19 cellular contexts compared by ENCODE assay signal in genomic region chr12:121828306-121828705, GRCh38. TPM values are rescaled to one million over a fixed set of nuclear protein-coding genes. Genes with fewer than 3 reads are reported as not detected.
A peak's percentile ranks its signal among the peaks of the same experiment; 100 is the strongest.
DNase-seq lines count a peak whose midpoint lies in the region; ATAC-seq, FAIRE-seq and TF ChIP-seq lines count a peak whose summit lies in the region.
"Had no signal": no experiment of that assay in that cellular context is flagged by ENCODE, and none has a peak within 500 bp of the region (broad histone marks: within the 10 kb centered on the region; RNA-seq: fewer than 3 reads in every experiment).

No MANE protein-coding gene starts in this region.

- H2BK5ac ChIP-seq in H1 (ENCODE audit: low read depth, low read length): no peak overlapping the region

- no peak overlapping the region for H2BK20ac ChIP-seq in H1 (ENCODE audit: low read length)

- TF ChIP-seq RAD21 in H1 (IDR thresholded peaks at IDR 0.05 in 1 of 2, conservative IDR thresholded peaks at IDR 0.05 in 1 of 2; ENCODE audit: low read depth in 2 of 2, low read length in 2 of 2): no peak

- H2BK12ac ChIP-seq in H1 (ENCODE audit: low read depth, low read length): no peak overlapping the region

- H3K4me3 ChIP-seq in H1 (ENCODE audit: extremely low read depth in 1 of 4, insufficient read depth in 2 of 4, low read depth in 3 of 4, low read length in 4 of 4): no peak overlapping the region
- H3K4me3 ChIP-seq: PC-9 had no signal

- no peak overlapping the region for H4K5ac ChIP-seq in H1 (ENCODE audit: insufficient read length, low read depth, low read length)

- H4K91ac ChIP-seq in H1 (replicated peaks; ENCODE audit: insufficient read length, low read length): no peak overlapping the region

- no peaks in the 10 kb centered on the region for H3K79me2 ChIP-seq in H1 (ENCODE audit: control insufficient read depth in 1 of 2, insufficient read depth in 2 of 2, low read length in 2 of 2)

- H3K4me3 Mint-ChIP-seq in activated naive CD4-positive, alpha-beta T cell treated with anti-CD3 and anti-CD28 coated beads, Interleukin-2, amount 10 ng/mL, durations not matched to agents 7 days and 5 days: no peak overlapping the region
- H3K4me3 Mint-ChIP-seq in HFFc6: no peak overlapping the region
- no peak overlapping the region for H3K4me3 Mint-ChIP-seq in stimulated activated memory B cell treated with anti-CD40 and anti-IgM and Interleukin-4, amounts not matched to agents 10 μg/mL and 1 μg/mL and 100 μg/mL, for 72 hours

- no peaks in the 10 kb centered on the region for H3K27me3 ChIP-seq in H1 (replicated peaks in 1 of 4; ENCODE audit: control insufficient read depth in 3 of 4, extremely low read depth in 1 of 4, insufficient read depth in 3 of 4, low read length in 3 of 4)

- no peaks in the 10 kb centered on the region for H3K9me3 Mint-ChIP-seq in activated naive CD4-positive, alpha-beta T cell treated with anti-CD3 and anti-CD28 coated beads, Interleukin-2, amount 10 ng/mL, durations not matched to agents 7 days and 5 days
- H3K9me3 Mint-ChIP-seq in HFFc6: no peaks in the 10 kb centered on the region
- H3K9me3 Mint-ChIP-seq in stimulated activated memory B cell treated with anti-CD40 and anti-IgM and Interleukin-4, amounts not matched to agents 10 μg/mL and 1 μg/mL and 100 μg/mL, for 72 hours: no peaks in the 10 kb centered on the region

- no peak overlapping the region for H2BK15ac ChIP-seq in H1 (ENCODE audit: low read length)

- TF ChIP-seq POLR2A in H1 (IDR thresholded peaks at IDR 0.05; ENCODE audit: control extremely low read depth in 1 of 2, low read depth in 2 of 2, low read length in 2 of 2) (no peak), GM12892 (IDR thresholded peaks at IDR 0.05; ENCODE audit: low read depth, low read length) (no peak)

- peak overlapping the region; percentile 3 for H3K27ac Mint-ChIP-seq in activated naive CD4-positive, alpha-beta T cell treated with anti-CD3 and anti-CD28 coated beads, Interleukin-2, amount 10 ng/mL, durations not matched to agents 7 days and 5 days
- peak overlapping the region; percentile 34; the same call in 1 of the 2 replicates for H3K27ac Mint-ChIP-seq in HFFc6
- peak overlapping the region; percentile 49 for H3K27ac Mint-ChIP-seq in stimulated activated memory B cell treated with anti-CD40 and anti-IgM and Interleukin-4, amounts not matched to agents 10 μg/mL and 1 μg/mL and 100 μg/mL, for 72 hours

- FAIRE-seq in H1 (lab: Jason Lieb, UNC): no peak
- no peak for FAIRE-seq in GM12892 (lab: Jason Lieb, UNC)

- no peaks in the 10 kb centered on the region for H3K23me2 ChIP-seq in H1 (ENCODE audit: low read depth, low read length)

- CTCF ChIA-PET in activated naive CD4-positive, alpha-beta T cell treated with anti-CD3 and anti-CD28 coated beads, Interleukin-2, amount 10 ng/mL, durations not matched to agents 7 days and 5 days (lab: Charles Lee): interaction anchor here (1.4 to 1.5 kb wide), 2 partner anchors 34 to 60 kb away, joined by 5 to 7 read pairs; partner anchors contain the start of gene PSMD9
- CTCF ChIA-PET in H1 (lab: Charles Lee; ENCODE audit: partially characterized antibody): interaction anchor here (0.9 to 14.5 kb wide), 8 partner anchors 9 to 204 kb away, joined by 3 to 163 read pairs (median 4); partner anchors contain the start of gene RHOF

- H2BK120ac ChIP-seq in H1 (replicated peaks; ENCODE audit: low read depth, low read length): no peak overlapping the region

- no peak overlapping the region for H3K27ac ChIP-seq in H1 (ENCODE audit: low read depth, low read length)
- H3K27ac ChIP-seq: KMS-11, PC-9 had no signal

- H4K8ac ChIP-seq in H1 (ENCODE audit: extremely low read depth, insufficient read depth, low read length): peak overlapping the region; percentile 36; the same call in 1 of the 2 replicates

- no peak overlapping the region for H3K18ac ChIP-seq in H1 (ENCODE audit: extremely low read depth, low read length)

- no peak overlapping the region for H3K23ac ChIP-seq in H1 (ENCODE audit: insufficient read length)

- ATAC-seq in stimulated activated memory B cell treated with anti-CD40 and anti-IgM and Interleukin-4, amounts not matched to agents 10 μg/mL and 1 μg/mL and 100 μg/mL, for 72 hours: no peak

- POLR2A ChIA-PET in H1 (lab: Charles Lee; ENCODE audit: partially characterized antibody): interaction anchor here (0.6 to 6.4 kb wide), 9 partner anchors 9 to 1652 kb away, joined by 3 to 50 read pairs (median 3); partner anchors contain the start of genes RHOF and SETD1B

- H3K4me2 ChIP-seq in H1 (ENCODE audit: insufficient read depth in 1 of 2, low read depth in 2 of 2, low read length in 2 of 2): no peak overlapping the region
- H3K4me2 ChIP-seq: KMS-11, PC-9 had no signal

- H3K79me1 ChIP-seq in H1 (ENCODE audit: low read depth, low read length): no peaks in the 10 kb centered on the region

- H2AFZ ChIP-seq in H1 (ENCODE audit: low read length): no peak overlapping the region
- H2AFZ ChIP-seq: PC-9 had no signal

- H3K36me3 Mint-ChIP-seq in activated naive CD4-positive, alpha-beta T cell treated with anti-CD3 and anti-CD28 coated beads, Interleukin-2, amount 10 ng/mL, durations not matched to agents 7 days and 5 days: peaks cover 53% of the 10 kb centered on the region
- H3K36me3 Mint-ChIP-seq in HFFc6 (ENCODE audit: low read depth): peaks cover 38% of the 10 kb centered on the region
- H3K36me3 Mint-ChIP-seq in stimulated activated memory B cell treated with anti-CD40 and anti-IgM and Interleukin-4, amounts not matched to agents 10 μg/mL and 1 μg/mL and 100 μg/mL, for 72 hours: peaks cover 87% of the 10 kb centered on the region

- H2AK5ac ChIP-seq in H1 (ENCODE audit: low read depth, low read length): no peak overlapping the region

- H3K14ac ChIP-seq in H1 (ENCODE audit: insufficient read length): no peak overlapping the region

- H4K20me1 ChIP-seq in H1 (replicated peaks in 1 of 2; ENCODE audit: control insufficient read depth in 1 of 2, insufficient read depth in 2 of 2, low read length in 2 of 2): peaks cover 0 to 9% of the 10 kb centered on the region in 2 experiments

- no peak overlapping the region for H3K56ac ChIP-seq in H1 (replicated peaks; ENCODE audit: insufficient read length, low read depth, low read length)

- H3K4ac ChIP-seq in H1 (replicated peaks; ENCODE audit: insufficient read length, low read depth, low read length): no peak overlapping the region

- H3K36me3 ChIP-seq in H1 (ENCODE audit: control insufficient read depth in 2 of 4, insufficient read depth in 4 of 4, low read length in 3 of 4): peaks cover 3 to 47% (median 18%) of the 10 kb centered on the region in 4 experiments; a peak in 7 of 8 replicates

- TF ChIP-seq CTCF in HFFc6 (IDR thresholded peaks at IDR 0.05): no peak
- no peak for TF ChIP-seq CTCF in H1 (IDR thresholded peaks at IDR 0.05; ENCODE audit: control extremely low read depth in 1 of 3, insufficient read depth in 1 of 3, low read depth in 1 of 3, low read length in 3 of 3)

- WGBS in H1 (ENCODE audit: extremely low coverage in 1 of 2, insufficient coverage in 1 of 2, insufficient read length in 1 of 2, insufficient replicate concordance in 2 of 2, low coverage in 1 of 2, low lambda C conversion rate in 2 of 2, missing lambda C conversion rate in 1 of 2), 2 experiments: 97% methylated on average over 8 of the region's 8 CpGs; no CpG with 5 or more reads in 1 of the 2 experiments

- H3K4me1 ChIP-seq in H1 (replicated peaks in 1 of 4; ENCODE audit: control insufficient read depth in 3 of 4, insufficient read depth in 4 of 4, low read length in 3 of 4): no peaks in the 10 kb centered on the region
- H3K4me1 ChIP-seq: Caco-2 had no signal

- H3K4me1 Mint-ChIP-seq in activated naive CD4-positive, alpha-beta T cell treated with anti-CD3 and anti-CD28 coated beads, Interleukin-2, amount 10 ng/mL, durations not matched to agents 7 days and 5 days: no peaks in the 10 kb centered on the region
- H3K4me1 Mint-ChIP-seq in HFFc6 (ENCODE audit: low read depth): no peaks in the 10 kb centered on the region
- peaks cover 7% of the 10 kb centered on the region for H3K4me1 Mint-ChIP-seq in stimulated activated memory B cell treated with anti-CD40 and anti-IgM and Interleukin-4, amounts not matched to agents 10 μg/mL and 1 μg/mL and 100 μg/mL, for 72 hours

- H3K9me3 ChIP-seq in H1 (ENCODE audit: insufficient read depth in 2 of 2, low read depth in 1 of 2, low read length in 1 of 2): no peaks in the 10 kb centered on the region
- H3K9me3 ChIP-seq: Caco-2 had no signal

- no peak for TF ChIP-seq EP300 in H1 (IDR thresholded peaks at IDR 0.05; ENCODE audit: borderline replicate concordance in 1 of 2, low read depth in 2 of 2, low read length in 2 of 2)

- DNase-seq in activated naive CD4-positive, alpha-beta T cell treated with anti-CD3 and anti-CD28 coated beads, Interleukin-2, amount 10 ng/mL, durations not matched to agents 7 days and 5 days: no peak
- DNase-seq in activated naive CD4-positive, alpha-beta T cell treated with anti-CD3 and anti-CD28 coated beads, Interleukin-2, amount 50 U/mL, for 16 hours: no peak
- no peak for DNase-seq in HFFc6
- no peak for DNase-seq in H1 (ENCODE audit: low read depth in 1 of 2, low spot score in 2 of 2)
- no peak for DNase-seq in GM12892 (ENCODE audit: insufficient read length)
- DNase-seq in stimulated activated CD4-positive, alpha-beta T cell treated with anti-CD3 and anti-CD28 coated beads, Interleukin-1b, Interleukin-23, amount 100 ng/mL, for 48 hours: no peak
- DNase-seq: C1 segment of cervical spinal cord, Caco-2, DMS53, NCI-H1092, NCI-H146, NCI-H2081 treated with DMSO at 0.1 percent for 48 hours, NCI-H510A, NCI-H82, PC-9 had no signal

- H3K9ac ChIP-seq in H1 (replicated peaks in 1 of 4; ENCODE audit: extremely low read depth in 1 of 4, low read depth in 3 of 4, low read length in 3 of 4): no peak overlapping the region
- H3K9ac ChIP-seq: KMS-11 had no signal

- H3K27me3 Mint-ChIP-seq in activated naive CD4-positive, alpha-beta T cell treated with anti-CD3 and anti-CD28 coated beads, Interleukin-2, amount 10 ng/mL, durations not matched to agents 7 days and 5 days: no peaks in the 10 kb centered on the region
- H3K27me3 Mint-ChIP-seq in HFFc6 (ENCODE audit: insufficient read depth): peaks cover 9% of the 10 kb centered on the region
- no peaks in the 10 kb centered on the region for H3K27me3 Mint-ChIP-seq in stimulated activated memory B cell treated with anti-CD40 and anti-IgM and Interleukin-4, amounts not matched to agents 10 μg/mL and 1 μg/mL and 100 μg/mL, for 72 hours

RNA-seq across cellular contexts. Expression of gene SETD1B, which starts 24.5 kb away (rescaled TPM):
- 10 to 100 TPM; 18.5 to 22.0 (median 20.9) TPM for total RNA-seq in HFFc6 (2021; fragmentation: NEBNext Ultra II Directional; extraction: Animal tissue kit (Norgen Biotek cat#: 25700))
- 17.7 and 17.8 TPM in 2 replicates for total RNA-seq in H1 (2021; fragmentation: NEBNext Ultra II Directional; extraction: Animal tissue kit (Norgen Biotek cat#: 25700))
- polyA plus RNA-seq in H1 (2011; rRNA removed): 1.3 and 2.3 TPM in 2 replicates
- 1.2 TPM for polyA plus RNA-seq in H1 (2011; cell fraction: cytosol; rRNA removed)
- 4.1 TPM for polyA plus RNA-seq in H1 (2011; cell fraction: nucleus; rRNA removed)
- 6.5 to 10.1 TPM (median 8.7 TPM) in 4 replicates for polyA plus RNA-seq in H1 (2012, experiment 1 of 2)
- polyA plus RNA-seq in H1 (2012, experiment 2 of 2): 4.9 TPM
- polyA plus RNA-seq in H1 (2013, experiment 1 of 2): 6.6 TPM
- polyA plus RNA-seq in H1 (2013, experiment 2 of 2): 5.8 TPM
- 1.5 and 2.3 TPM in 2 replicates for polyA minus RNA-seq in H1 (2011; rRNA and poly(A)+ RNA removed)
- polyA minus RNA-seq in H1 (2011; cell fraction: cytosol; rRNA and poly(A)+ RNA removed): 5.3 TPM
- 4.7 TPM for polyA minus RNA-seq in H1 (2011; cell fraction: nucleus; rRNA and poly(A)+ RNA removed)
- 2.1 TPM for polyA plus RNA-seq in GM12892 (2012; ENCODE audit: missing spikeins)

RNA-seq across cellular contexts. Expression of gene HPD, which starts 30.4 kb away (rescaled TPM):
- total RNA-seq in HFFc6 (2021; fragmentation: NEBNext Ultra II Directional; extraction: Animal tissue kit (Norgen Biotek cat#: 25700)): under 1 TPM in 4 of 6 experiments, not detected in 2; 0.14 to 0.25 (median 0.21) TPM
- total RNA-seq in H1 (2021; fragmentation: NEBNext Ultra II Directional; extraction: Animal tissue kit (Norgen Biotek cat#: 25700)): 0.38 and 0.56 TPM in 2 replicates
- polyA plus RNA-seq in H1 (2011; rRNA removed): 0.28 and 0.48 TPM in 2 replicates
- 0.47 TPM for polyA plus RNA-seq in H1 (2011; cell fraction: cytosol; rRNA removed)
- 0.20 TPM for polyA plus RNA-seq in H1 (2011; cell fraction: nucleus; rRNA removed)
- 0.29 to 1.0 TPM (median 0.42 TPM) in 4 replicates for polyA plus RNA-seq in H1 (2012, experiment 1 of 2)
- 0.56 TPM for polyA plus RNA-seq in H1 (2012, experiment 2 of 2)
- polyA plus RNA-seq in H1 (2013, experiment 1 of 2): 0.55 TPM
- 0.42 TPM for polyA plus RNA-seq in H1 (2013, experiment 2 of 2)
- polyA minus RNA-seq in H1 (2011; rRNA and poly(A)+ RNA removed): 0.09 and 0.24 TPM in 2 replicates
- not detected for polyA minus RNA-seq in H1 (2011; cell fraction: cytosol; rRNA and poly(A)+ RNA removed)
- not detected for polyA minus RNA-seq in H1 (2011; cell fraction: nucleus; rRNA and poly(A)+ RNA removed)
- polyA plus RNA-seq in GM12892 (2012; ENCODE audit: missing spikeins): not detected
- total RNA-seq: A673, H4 had no signal

RNA-seq across cellular contexts. Expression of gene RHOF, which starts 34.8 kb away (rescaled TPM):
- total RNA-seq in HFFc6 (2021; fragmentation: NEBNext Ultra II Directional; extraction: Animal tissue kit (Norgen Biotek cat#: 25700)): 1 to 10 TPM; 3.2 to 4.2 (median 3.6) TPM
- 31.0 and 31.9 TPM in 2 replicates for total RNA-seq in H1 (2021; fragmentation: NEBNext Ultra II Directional; extraction: Animal tissue kit (Norgen Biotek cat#: 25700))
- 23.8 and 33.2 TPM in 2 replicates for polyA plus RNA-seq in H1 (2011; rRNA removed)
- 24.2 TPM for polyA plus RNA-seq in H1 (2011; cell fraction: cytosol; rRNA removed)
- polyA plus RNA-seq in H1 (2011; cell fraction: nucleus; rRNA removed): 46.5 TPM
- 13.3 to 22.8 TPM (median 17.1 TPM) in 4 replicates for polyA plus RNA-seq in H1 (2012, experiment 1 of 2)
- 10.2 TPM for polyA plus RNA-seq in H1 (2012, experiment 2 of 2)
- polyA plus RNA-seq in H1 (2013, experiment 1 of 2): 16.3 TPM
- polyA plus RNA-seq in H1 (2013, experiment 2 of 2): 14.9 TPM
- polyA minus RNA-seq in H1 (2011; rRNA and poly(A)+ RNA removed): 15.0 and 16.7 TPM in 2 replicates
- polyA minus RNA-seq in H1 (2011; cell fraction: cytosol; rRNA and poly(A)+ RNA removed): 27.1 TPM
- polyA minus RNA-seq in H1 (2011; cell fraction: nucleus; rRNA and poly(A)+ RNA removed): 45.4 TPM
- 32.0 TPM for polyA plus RNA-seq in GM12892 (2012; ENCODE audit: missing spikeins)
